ENCODE assay signal across 28 cellular contexts in the genomic region with DNA sequence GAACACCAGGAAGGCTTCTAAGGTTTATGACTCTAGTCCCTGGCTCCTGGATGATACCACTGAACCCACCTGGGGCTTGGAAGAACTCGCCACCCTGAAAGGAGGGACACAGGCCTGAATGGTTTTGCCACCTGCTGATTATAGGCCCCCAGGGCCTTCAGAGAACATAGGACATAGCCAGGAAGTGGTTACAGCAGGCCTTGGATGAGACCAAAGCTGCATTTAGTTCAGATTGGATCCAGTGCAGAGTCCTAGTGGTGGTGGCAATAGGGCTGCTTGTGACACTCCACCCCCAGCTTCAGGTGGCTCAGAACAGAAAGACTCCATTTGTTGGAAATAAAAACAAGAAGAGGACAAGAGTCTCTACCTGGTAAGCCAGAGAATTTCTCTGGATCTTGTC.
"Had no signal": no experiment of that assay in that cellular context is flagged by ENCODE, and none has a peak within 500 bp of the region (broad histone marks: within the 10 kb centered on the region; RNA-seq: fewer than 3 reads in every experiment).

No MANE protein-coding gene starts in this region.

- H3K4me3 Mint-ChIP-seq: mesothelial cell of epicardium; naive B cell; natural killer cell treated with Interleukin-12 subunit alpha and Interleukin-12 subunit beta and Interleukin-15 and Interleukin-18, amount 100 ng/mL, for 72 hours had no signal

- H3K27me3 ChIP-seq: left lung, pancreas, stomach, testis, thyroid gland, transverse colon, upper lobe of left lung, vagina had no signal

- H3K36me3 Mint-ChIP-seq: mesothelial cell of epicardium; naive B cell; natural killer cell treated with Interleukin-12 subunit alpha and Interleukin-12 subunit beta and Interleukin-15 and Interleukin-18, amount 100 ng/mL, for 72 hours had no signal

- H3K36me3 ChIP-seq: left lung, lower lobe of right lung, pancreas, prostate gland, stomach, thyroid gland, transverse colon, upper lobe of left lung, vagina had no signal

- DNase-seq: hippocampal formation; kidney; left colon; left lung; lower lobe of right lung; mesendoderm; naive B cell; nucleus accumbens; posterior cingulate gyrus; retina; right cardiac atrium; stimulated activated CD4-positive, alpha-beta T cell treated with anti-CD3 and anti-CD28 coated beads, Interleukin-12 subunit alpha, Interleukin-12 subunit beta, amount 100 ng/mL, for 4 hours; stimulated activated CD4-positive, alpha-beta T cell treated with anti-CD3 and anti-CD28 coated beads, Interleukin-15, amount 100 ng/mL, for 24 hours; stimulated activated CD4-positive, alpha-beta T cell treated with anti-CD3 and anti-CD28 coated beads, Interleukin-2, amount 100 ng/mL, for 24 hours; stimulated activated CD4-positive, alpha-beta T cell treated with anti-CD3 and anti-CD28 coated beads, Interleukin-4, amount 100 ng/mL, for 1 hour; stimulated activated naive CD4-positive, alpha-beta T cell; stomach; testis; thyroid gland; transverse colon; upper lobe of left lung had no signal

- H3K4me1 ChIP-seq: left lung, lower lobe of right lung, pancreas, prostate gland, stomach, testis, thyroid gland, transverse colon, upper lobe of left lung, vagina had no signal

- ATAC-seq: left colon; left lung; lower lobe of right lung; natural killer cell treated with Interleukin-12 subunit alpha and Interleukin-12 subunit beta and Interleukin-15 and Interleukin-18, amount 100 ng/mL, for 72 hours; pancreas; right cardiac atrium; sciatic nerve had no signal

- H3K4me3 ChIP-seq: left lung, lower lobe of right lung, pancreas, prostate gland, skin epidermis, stomach, testis, thyroid gland, transverse colon, upper lobe of left lung, vagina had no signal

- H3K27ac ChIP-seq: left lung, lower lobe of right lung, pancreas, prostate gland, skin epidermis, stomach, testis, thyroid gland, transverse colon, upper lobe of left lung, vagina had no signal

- H3K9me3 Mint-ChIP-seq: mesothelial cell of epicardium had no signal

- H3K27me3 Mint-ChIP-seq: natural killer cell treated with Interleukin-12 subunit alpha and Interleukin-12 subunit beta and Interleukin-15 and Interleukin-18, amount 100 ng/mL, for 72 hours had no signal

- H3K4me1 Mint-ChIP-seq: mesothelial cell of epicardium, naive B cell had no signal

- H3K9me3 ChIP-seq: left lung, lower lobe of right lung, pancreas, prostate gland, stomach, testis, thyroid gland, transverse colon, upper lobe of left lung, vagina had no signal

- H3K27ac Mint-ChIP-seq: mesothelial cell of epicardium; natural killer cell treated with Interleukin-12 subunit alpha and Interleukin-12 subunit beta and Interleukin-15 and Interleukin-18, amount 100 ng/mL, for 72 hours had no signal
